ENCODE assay signal across 8 cellular contexts in genomic region chr16:48608452-48608851, GRCh38. TPM values are rescaled to one million over a fixed set of nuclear protein-coding genes. Genes with fewer than 3 reads are reported as not detected.
DNase-seq lines count a peak whose midpoint lies in the region; ATAC-seq and TF ChIP-seq lines count a peak whose summit lies in the region.

No MANE protein-coding gene starts in this region.

- H3K79me2 ChIP-seq in OCI-LY1 (ENCODE audit: insufficient read depth, low read length): peaks cover 57% of the 10 kb centered on the region

- no peak for TF ChIP-seq POLR2A in sigmoid colon (IDR thresholded peaks at IDR 0.05)

- WGBS in sigmoid colon, 2 donors: 55 to 59% methylated on average over 3 of the region's 3 CpGs

- no peaks in the 10 kb centered on the region for H3K27me3 ChIP-seq in OCI-LY1 (ENCODE audit: insufficient read depth, low read length)
- no peaks in the 10 kb centered on the region for H3K27me3 ChIP-seq in sigmoid colon

- H4K20me1 ChIP-seq in OCI-LY1 (ENCODE audit: insufficient read depth, low read length): no peaks in the 10 kb centered on the region

- H3K9me2 ChIP-seq in OCI-LY1 (ENCODE audit: low read depth, low read length): no peaks in the 10 kb centered on the region

- H3K27ac ChIP-seq in OCI-LY1 (ENCODE audit: low read depth, low read length, poor library complexity, severe bottlenecking) (peak overlapping the region; percentile 64), epithelial cell of prostate (peak overlapping the region; percentile 97), sigmoid colon (peak overlapping the region in 3 of 4 donors; percentile 91 to 93 (median 92))

- peak overlapping the region; percentile 94; the same call in 1 of the 2 replicates for H3K9ac ChIP-seq in OCI-LY1 (ENCODE audit: low read length)

- peak overlapping the region; percentile 67 for H3K4me2 ChIP-seq in OCI-LY1 (ENCODE audit: low read length)

- DNase-seq in EL (peak; percentile 48), epithelial cell of prostate (ENCODE audit: low read depth, low spot score) (peak; percentile 33), sigmoid colon (no peak), NCI-H2107 (lab: John Stamatoyannopoulos, UW) (no peak), NCI-H1092 treated with DMSO at 0.1 percent for 48 hours (lab: John Stamatoyannopoulos, UW) (no peak), COLO829 (ENCODE audit: low spot score) (no peak)

- H3K4me3 ChIP-seq in OCI-LY1 (ENCODE audit: low read depth, low read length, poor library complexity, severe bottlenecking): peak overlapping the region; percentile 99
- H3K4me3 ChIP-seq in sigmoid colon: peak overlapping the region in 3 of 4 donors; percentile 97 to 98 (median 98)

- H3F3A ChIP-seq in OCI-LY1 (ENCODE audit: insufficient read depth, low read length): no peaks in the 10 kb centered on the region

- H3K4me1 ChIP-seq in OCI-LY1 (ENCODE audit: insufficient read depth, low read length, severe bottlenecking) (peaks cover 56% of the 10 kb centered on the region), sigmoid colon (peaks cover 0 to 53% (median 43%) of the 10 kb centered on the region in 4 donors)

- peak; percentile 37 for ATAC-seq in GM21619 (IDR thresholded peaks at IDR 0.05; ENCODE audit: unreplicated experiment)

- no peak for TF ChIP-seq EP300 in sigmoid colon (IDR thresholded peaks at IDR 0.05)

- no peak for TF ChIP-seq CTCF in OCI-LY1 (IDR thresholded peaks at IDR 0.05; ENCODE audit: low read length)
- TF ChIP-seq CTCF in sigmoid colon (IDR thresholded peaks at IDR 0.05): no peak

- no peaks in the 10 kb centered on the region for H3K9me3 ChIP-seq in OCI-LY1 (ENCODE audit: low read length)
- no peaks in the 10 kb centered on the region for H3K9me3 ChIP-seq in sigmoid colon

- H3K36me3 ChIP-seq in OCI-LY1 (ENCODE audit: insufficient read depth, low read length) (no peaks in the 10 kb centered on the region; the same call in 1 of the 2 replicates), sigmoid colon (no peaks in the 10 kb centered on the region)

- intact Hi-C loops in sigmoid colon (cut with DNase I): loop anchor here (5.0 kb wide), 3 partner anchors 66 to 366 kb away; partner anchors contain the start of gene LONP2

- H2AFZ ChIP-seq in OCI-LY1 (ENCODE audit: low read length): no peak overlapping the region

RNA-seq across cellular contexts. Expression of gene N4BP1, which starts 1.5 kb away (rescaled TPM):
- 10 to 100 TPM; 22.4 to 28.1 (median 26.1) TPM for total RNA-seq in sigmoid colon
- 10 to 100 TPM; 15.1 to 20.4 (median 17.3) TPM for polyA plus RNA-seq in sigmoid colon

Comparison
In these comparisons a context has a peak if more than half of its experiments do, and no peak if none do; other contexts are left out.
1. DNase-seq: peak in EL (single experiment) and epithelial cell of prostate (single experiment); none in sigmoid colon (single experiment), NCI-H2107 (single experiment), NCI-H1092 treated with DMSO at 0.1 percent for 48 hours (single experiment) and COLO829 (single experiment).
2. Peak in every context shown above with its lines, with median percentiles within 50 percentile points of each other: H3K27ac ChIP-seq.